ENCODE assay signal across 1 cellular context in the genomic region with DNA sequence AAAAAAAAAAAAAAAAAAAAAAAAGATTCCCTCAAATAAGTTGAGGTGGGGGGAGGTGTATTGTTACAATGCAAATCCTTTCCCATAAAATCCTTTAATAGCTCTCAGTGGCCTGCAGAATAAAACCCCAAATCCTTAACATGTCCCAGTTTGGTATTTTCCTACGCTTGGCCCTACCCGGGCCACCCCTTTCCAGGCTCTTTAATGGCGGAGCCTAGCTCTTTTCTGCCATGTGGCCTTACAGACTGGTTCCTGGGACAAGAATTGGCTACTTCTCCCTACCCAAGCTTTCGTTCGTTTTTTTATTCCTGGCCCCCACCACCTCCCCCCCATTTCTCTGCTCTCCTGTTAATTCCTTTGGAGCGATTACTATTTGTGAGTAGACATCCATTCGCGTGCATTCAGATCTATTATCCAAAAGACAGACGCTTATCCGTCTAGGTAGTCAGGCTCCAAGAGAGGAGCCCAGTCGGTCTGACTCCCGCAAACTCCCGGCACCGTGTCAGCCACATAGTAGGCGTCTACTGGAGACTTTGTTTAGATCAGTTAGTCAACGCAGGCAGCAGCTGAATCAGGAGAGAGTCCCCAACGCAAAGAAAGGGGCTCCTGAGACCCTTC.
TF ChIP-seq lines count a peak whose summit lies in the region.

No MANE protein-coding gene starts in this region.

TF ChIP-seq in HepG2, 621 proteins besides CTCF, POLR2A, EP300 and RAD21 (continued from another document):
- TF ChIP-seq, protein P1, sequence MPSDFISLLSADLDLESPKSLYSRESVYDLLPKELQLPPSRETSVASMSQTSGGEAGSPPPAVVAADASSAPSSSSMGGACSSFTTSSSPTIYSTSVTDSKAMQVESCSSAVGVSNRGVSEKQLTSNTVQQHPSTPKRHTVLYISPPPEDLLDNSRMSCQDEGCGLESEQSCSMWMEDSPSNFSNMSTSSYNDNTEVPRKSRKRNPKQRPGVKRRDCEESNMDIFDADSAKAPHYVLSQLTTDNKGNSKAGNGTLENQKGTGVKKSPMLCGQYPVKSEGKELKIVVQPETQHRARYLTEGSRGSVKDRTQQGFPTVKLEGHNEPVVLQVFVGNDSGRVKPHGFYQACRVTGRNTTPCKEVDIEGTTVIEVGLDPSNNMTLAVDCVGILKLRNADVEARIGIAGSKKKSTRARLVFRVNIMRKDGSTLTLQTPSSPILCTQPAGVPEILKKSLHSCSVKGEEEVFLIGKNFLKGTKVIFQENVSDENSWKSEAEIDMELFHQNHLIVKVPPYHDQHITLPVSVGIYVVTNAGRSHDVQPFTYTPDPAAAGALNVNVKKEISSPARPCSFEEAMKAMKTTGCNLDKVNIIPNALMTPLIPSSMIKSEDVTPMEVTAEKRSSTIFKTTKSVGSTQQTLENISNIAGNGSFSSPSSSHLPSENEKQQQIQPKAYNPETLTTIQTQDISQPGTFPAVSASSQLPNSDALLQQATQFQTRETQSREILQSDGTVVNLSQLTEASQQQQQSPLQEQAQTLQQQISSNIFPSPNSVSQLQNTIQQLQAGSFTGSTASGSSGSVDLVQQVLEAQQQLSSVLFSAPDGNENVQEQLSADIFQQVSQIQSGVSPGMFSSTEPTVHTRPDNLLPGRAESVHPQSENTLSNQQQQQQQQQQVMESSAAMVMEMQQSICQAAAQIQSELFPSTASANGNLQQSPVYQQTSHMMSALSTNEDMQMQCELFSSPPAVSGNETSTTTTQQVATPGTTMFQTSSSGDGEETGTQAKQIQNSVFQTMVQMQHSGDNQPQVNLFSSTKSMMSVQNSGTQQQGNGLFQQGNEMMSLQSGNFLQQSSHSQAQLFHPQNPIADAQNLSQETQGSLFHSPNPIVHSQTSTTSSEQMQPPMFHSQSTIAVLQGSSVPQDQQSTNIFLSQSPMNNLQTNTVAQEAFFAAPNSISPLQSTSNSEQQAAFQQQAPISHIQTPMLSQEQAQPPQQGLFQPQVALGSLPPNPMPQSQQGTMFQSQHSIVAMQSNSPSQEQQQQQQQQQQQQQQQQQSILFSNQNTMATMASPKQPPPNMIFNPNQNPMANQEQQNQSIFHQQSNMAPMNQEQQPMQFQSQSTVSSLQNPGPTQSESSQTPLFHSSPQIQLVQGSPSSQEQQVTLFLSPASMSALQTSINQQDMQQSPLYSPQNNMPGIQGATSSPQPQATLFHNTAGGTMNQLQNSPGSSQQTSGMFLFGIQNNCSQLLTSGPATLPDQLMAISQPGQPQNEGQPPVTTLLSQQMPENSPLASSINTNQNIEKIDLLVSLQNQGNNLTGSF (CRISPR knock-in tag; IDR thresholded peaks at IDR 0.05), result no peak
- TF ChIP-seq ZNF235 (CRISPR knock-in tag; IDR thresholded peaks at IDR 0.05; ENCODE audit: borderline replicate concordance) (no peak), XBP1 (CRISPR knock-in tag; IDR thresholded peaks at IDR 0.05) (no peak), ZNF607 (CRISPR knock-in tag; IDR thresholded peaks at IDR 0.05; ENCODE audit: borderline replicate concordance) (peak; percentile 79; the same call in 1 of the 2 replicates), BRD4 (CRISPR knock-in tag; IDR thresholded peaks at IDR 0.05) (0 out of 2 replicates have a peak, but pooled peaks have one; percentile 1), YY1 (IDR thresholded peaks at IDR 0.05; ENCODE audit: insufficient read depth, insufficient replicate concordance, low read depth, low read length) (peak; percentile 15)
TF ChIP-seq in HepG2: peak in this region for 23.
